ENCODE assay signal across 8 cellular contexts in genomic region chr14:69636051-69636639, GRCh38. TPM values are rescaled to one million over a fixed set of nuclear protein-coding genes. Genes with fewer than 3 reads are reported as not detected.
DNase-seq lines count a peak whose midpoint lies in the region; ATAC-seq and TF ChIP-seq lines count a peak whose summit lies in the region.

No MANE protein-coding gene starts in this region.

- no peak for TF ChIP-seq POLR2A in sigmoid colon (IDR thresholded peaks at IDR 0.05)

- no peak overlapping the region for H3K4me3 ChIP-seq in sigmoid colon

- peaks cover 0 to 81% (median 76%) of the 10 kb centered on the region in 4 donors for H3K4me1 ChIP-seq in sigmoid colon

- no peaks in the 10 kb centered on the region for H3K27me3 ChIP-seq in sigmoid colon

- WGBS in sigmoid colon, 2 donors: 58 to 82% methylated on average over 4 of the region's 4 CpGs

- TF ChIP-seq CTCF in sigmoid colon (IDR thresholded peaks at IDR 0.05): no peak

- no peak for ATAC-seq in GM21515 (IDR thresholded peaks at IDR 0.05; ENCODE audit: unreplicated experiment)
- ATAC-seq in GM21737 (IDR thresholded peaks at IDR 0.05; ENCODE audit: unreplicated experiment): no peak
- no peak for ATAC-seq in SK-N-SH treated with all-trans-retinoic acid at 6 μM for 48 hours

- TF ChIP-seq EP300 in sigmoid colon (IDR thresholded peaks at IDR 0.05): no peak

- DNase-seq in DMS153 (lab: John Stamatoyannopoulos, UW) (peak; percentile 19), NCI-H510A treated with DMSO at 0.1 percent for 48 hours (lab: John Stamatoyannopoulos, UW) (peak; percentile 61), sigmoid colon (no peak), SKM-1 treated with dmso at 0.1 percent for 144 hours (lab: John Stamatoyannopoulos, UW; ENCODE audit: unreplicated experiment) (no peak)

- H3K36me3 ChIP-seq in sigmoid colon: no peaks in the 10 kb centered on the region

- intact Hi-C loops in sigmoid colon (cut with DNase I): no loop called here

- H3K27ac ChIP-seq in cingulate gyrus (ENCODE audit: low read depth, low read length) (peak overlapping the region; percentile 6), sigmoid colon (peak overlapping the region; percentile 12 to 64 (median 60))

- H3K9me3 ChIP-seq in sigmoid colon: no peaks in the 10 kb centered on the region

TF ChIP-seq in SK-N-SH treated with all-trans-retinoic acid at 6 μM for 48 hours, 23 proteins besides CTCF, POLR2A, EP300 and RAD21:
- TF ChIP-seq BACH2 (CRISPR knock-in tag; IDR thresholded peaks at IDR 0.05; ENCODE audit: borderline replicate concordance): no peak
- TF ChIP-seq ARNTL (CRISPR knock-in tag; IDR thresholded peaks at IDR 0.05; ENCODE audit: borderline replicate concordance, low read depth): no peak
- TF ChIP-seq ZNF8 (CRISPR knock-in tag; IDR thresholded peaks at IDR 0.05): no peak
- no peak for TF ChIP-seq PATZ1 (CRISPR knock-in tag; IDR thresholded peaks at IDR 0.05; ENCODE audit: borderline replicate concordance)
- no peak for TF ChIP-seq ZC3H10 (CRISPR knock-in tag; IDR thresholded peaks at IDR 0.05)
- no peak for TF ChIP-seq ZNF565 (CRISPR knock-in tag; conservative IDR thresholded peaks at IDR 0.05; ENCODE audit: low read depth)
- no peak for TF ChIP-seq ISL1 (CRISPR knock-in tag; IDR thresholded peaks at IDR 0.05)
- no peak for TF ChIP-seq OSR1 (CRISPR knock-in tag; IDR thresholded peaks at IDR 0.05)
- no peak for TF ChIP-seq CREB5 (CRISPR knock-in tag; IDR thresholded peaks at IDR 0.05; ENCODE audit: low read depth)
- TF ChIP-seq ZFP3 (CRISPR knock-in tag; IDR thresholded peaks at IDR 0.05): no peak
- TF ChIP-seq CSDC2 (CRISPR knock-in tag; IDR thresholded peaks at IDR 0.05): no peak
TF ChIP-seq in SK-N-SH treated with all-trans-retinoic acid at 6 μM for 48 hours: peak in this region for 0.

RNA-seq across cellular contexts. Expression of gene SUSD6, which starts 24.7 kb away (rescaled TPM):
- total RNA-seq in sigmoid colon: 10 to 100 TPM; 13.5 to 62.0 (median 18.6) TPM
- 10 to 100 TPM in 2 of 3 donors, 1 to 10 TPM in 1; 5.4 to 36.7 (median 10.4) TPM for polyA plus RNA-seq in sigmoid colon

Comparison
In these comparisons a context has a peak if more than half of its experiments do, and no peak if none do; other contexts are left out.
1. DNase-seq: peak in DMS153 (single experiment) and NCI-H510A treated with DMSO at 0.1 percent for 48 hours (single experiment); none in sigmoid colon (single experiment) and SKM-1 treated with dmso at 0.1 percent for 144 hours (single experiment).